10 cellular contexts compared by ENCODE assay signal in the genomic region with DNA sequence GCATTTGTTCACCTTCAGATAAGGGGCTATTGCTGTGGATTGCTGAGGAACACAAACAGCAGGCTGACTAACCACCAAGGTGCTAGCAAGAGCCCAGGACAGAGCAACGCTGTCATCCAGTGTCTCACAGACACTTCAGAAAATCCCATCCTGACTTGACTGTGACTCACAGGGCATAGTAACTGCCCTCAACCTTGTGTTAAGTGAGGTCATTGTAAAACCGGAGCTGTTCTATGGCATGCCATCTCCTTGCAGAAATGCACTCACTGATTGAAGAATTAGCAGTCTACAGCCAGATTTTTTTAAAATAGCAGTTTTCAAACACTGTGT. TPM values are rescaled to one million over a fixed set of nuclear protein-coding genes. Genes with fewer than 3 reads are reported as not detected.
A peak's percentile ranks its signal among the peaks of the same experiment; 100 is the strongest.
DNase-seq lines count a peak whose midpoint lies in the region; ATAC-seq, FAIRE-seq and TF ChIP-seq lines count a peak whose summit lies in the region.
"Had no signal": no experiment of that assay in that cellular context is flagged by ENCODE, and none has a peak within 500 bp of the region (broad histone marks: within the 10 kb centered on the region; RNA-seq: fewer than 3 reads in every experiment).

No MANE protein-coding gene starts in this region.

- H3K4me3 ChIP-seq in body of pancreas (no peak overlapping the region), kidney (ENCODE audit: low read length in 2 of 2) (no peak overlapping the region)
- H3K4me3 ChIP-seq: lower lobe of right lung had no signal

- H3K36me3 ChIP-seq in body of pancreas (replicated peaks in 1 of 2; ENCODE audit: insufficient read depth in 1 of 2, low read depth in 2 of 2) (no peaks in the 10 kb centered on the region), kidney (ENCODE audit: control insufficient read depth in 1 of 2, insufficient read depth in 2 of 2, low read length in 2 of 2) (peaks cover 2 to 12% of the 10 kb centered on the region in 2 donors)
- H3K36me3 ChIP-seq: lower lobe of right lung had no signal

- TF ChIP-seq POLR2A in body of pancreas (IDR thresholded peaks at IDR 0.05) = no peak

- H3K27ac ChIP-seq in body of pancreas = peak overlapping the region in 2 of 4 donors; percentile 41 to 52
- H3K27ac ChIP-seq in kidney (ENCODE audit: low read depth in 2 of 2, low read length in 2 of 2) = no peak overlapping the region
- H3K27ac ChIP-seq: lower lobe of right lung had no signal

- no peaks in the 10 kb centered on the region for H3K4me1 ChIP-seq in body of pancreas
- H3K4me1 ChIP-seq in kidney (ENCODE audit: control insufficient read depth in 1 of 2, insufficient read depth in 1 of 2, low read depth in 1 of 2, low read length in 2 of 2) = peaks cover under 1 to 3% of the 10 kb centered on the region in 2 donors
- H3K4me1 ChIP-seq: lower lobe of right lung had no signal

- H3K9ac ChIP-seq in kidney (ENCODE audit: low read length in 2 of 2) = no peak overlapping the region

- peak overlapping the region; percentile 84 for H3K27ac Mint-ChIP-seq in HFFc6

- no peaks in the 10 kb centered on the region; the same call in none of the 2 replicates for H3K27me3 Mint-ChIP-seq in HFFc6 (ENCODE audit: insufficient read depth)

- H3K9me3 Mint-ChIP-seq in HFFc6 = peaks cover 4% of the 10 kb centered on the region; the same call in 1 of the 2 replicates

- no peak overlapping the region; the same call in 1 of the 2 replicates for H3K4me3 Mint-ChIP-seq in HFFc6

- peak; percentile 63 for ATAC-seq in body of pancreas
- ATAC-seq in HG02571 (IDR thresholded peaks at IDR 0.05; ENCODE audit: unreplicated experiment) = no peak

- H3K4me1 Mint-ChIP-seq in HFFc6 (ENCODE audit: low read depth) = peaks cover 53% of the 10 kb centered on the region

- no peak for FAIRE-seq in kidney (lab: Jason Lieb, UNC)

- 16 to 18% methylated on average over 2 of the region's 2 CpGs for WGBS in body of pancreas, 2 donors

- no peaks in the 10 kb centered on the region for H3K27me3 ChIP-seq in body of pancreas

- TF ChIP-seq CTCF in HFFc6 (IDR thresholded peaks at IDR 0.05) (no peak), body of pancreas (IDR thresholded peaks at IDR 0.05) (no peak), kidney (IDR thresholded peaks at IDR 0.05; ENCODE audit: borderline replicate concordance, extremely low read depth, insufficient read depth) (no peak)

- DNase-seq in ELF-1 (ENCODE audit: low read depth, low spot score) (peak; percentile 51), HFFc6 (peak; percentile 89), body of pancreas (no peak), myocyte (ENCODE audit: low read depth) (peak; percentile 70), SIG-M5 treated with dmso at 0.1 percent for 504 hours (lab: John Stamatoyannopoulos, UW; ENCODE audit: unreplicated experiment) (no peak), kidney (no peak), ureter (ENCODE audit: low spot score) (no peak)
- DNase-seq: lower lobe of right lung, NCI-H1417 treated with DMSO at 0.1 percent for 48 hours had no signal

- H3K9me3 ChIP-seq in body of pancreas (no peaks in the 10 kb centered on the region), kidney (ENCODE audit: control insufficient read depth in 1 of 2, low read length in 2 of 2) (no peaks in the 10 kb centered on the region)
- H3K9me3 ChIP-seq: lower lobe of right lung had no signal

- H3K36me3 Mint-ChIP-seq in HFFc6 (ENCODE audit: low read depth) = peaks cover 26% of the 10 kb centered on the region

- intact Hi-C loops in body of pancreas (cut with DNase I) (no loop called here), kidney (cut with DNase I) (no loop called here)

RNA-seq across cellular contexts. Expression of gene TNFRSF19, which starts 51.1 kb away (rescaled TPM):
- total RNA-seq in HFFc6 (2021; fragmentation: NEBNext Ultra II Directional; extraction: Animal tissue kit (Norgen Biotek cat#: 25700)) = 10 to 100 TPM in 1 of 6 experiments, 1 to 10 TPM in 5; 5.9 to 10.1 (median 8.7) TPM
- total RNA-seq in body of pancreas (1 to 10 TPM; 5.4 to 6.9 TPM), myocyte (22.7 and 30.5 TPM in 2 replicates), kidney (14.7 TPM), ureter (4.0 TPM)
- polyA plus RNA-seq in myocyte (2012) = 5.3 TPM
- polyA plus RNA-seq in kidney (ENCODE audit: insufficient read depth, low read depth, low replicate concordance) = 10.1 TPM

Comparison
In these comparisons a context has a peak if more than half of its experiments do, and no peak if none do; other contexts are left out.
1. DNase-seq: peak in ELF-1 (single experiment), HFFc6 (single experiment) and myocyte (single experiment); none in body of pancreas (0 of 4), SIG-M5 treated with dmso at 0.1 percent for 504 hours (single experiment), kidney (single experiment) and ureter (single experiment).